1 cellular context compared by ENCODE assay signal in the genomic region with DNA sequence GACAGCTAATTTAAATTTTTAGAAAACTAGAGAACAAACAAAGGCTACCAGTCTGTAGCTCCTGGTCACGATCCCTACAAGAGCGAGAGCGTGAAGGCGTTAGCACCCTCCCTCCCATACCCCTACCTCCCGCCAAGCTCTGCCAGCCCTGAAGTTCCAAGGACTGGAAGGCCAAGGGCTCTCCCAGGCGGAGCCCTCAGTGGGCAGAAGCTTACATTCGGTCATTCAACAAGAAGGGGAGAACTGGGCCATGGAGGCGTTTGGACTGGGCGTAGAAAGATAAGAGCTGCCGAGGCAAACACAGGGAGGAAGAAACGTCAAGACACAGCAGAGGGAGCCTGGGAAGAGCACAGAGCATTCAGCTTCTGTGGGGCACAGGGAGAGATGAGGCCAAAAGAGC.
TF ChIP-seq lines count a peak whose summit lies in the region.

No MANE protein-coding gene starts in this region.

TF ChIP-seq in WTC11, 78 proteins besides CTCF, POLR2A, EP300 and RAD21:
- TF ChIP-seq ZNF512 (CRISPR knock-in tag; IDR thresholded peaks at IDR 0.05; ENCODE audit: borderline replicate concordance) (no peak), FOXP1 (CRISPR knock-in tag; IDR thresholded peaks at IDR 0.05; ENCODE audit: borderline replicate concordance) (no peak), RELA (CRISPR knock-in tag; IDR thresholded peaks at IDR 0.05; ENCODE audit: borderline replicate concordance) (no peak), FOXK1 (CRISPR knock-in tag; IDR thresholded peaks at IDR 0.05) (no peak), ZBTB21 (CRISPR knock-in tag; IDR thresholded peaks at IDR 0.05; ENCODE audit: borderline replicate concordance) (no peak), ESRRA (CRISPR knock-in tag; IDR thresholded peaks at IDR 0.05; ENCODE audit: borderline replicate concordance) (no peak), ZNF423 (CRISPR knock-in tag; IDR thresholded peaks at IDR 0.05) (no peak), SP1 (CRISPR knock-in tag; conservative IDR thresholded peaks at IDR 0.05) (no peak)
- TF ChIP-seq, protein P1, sequence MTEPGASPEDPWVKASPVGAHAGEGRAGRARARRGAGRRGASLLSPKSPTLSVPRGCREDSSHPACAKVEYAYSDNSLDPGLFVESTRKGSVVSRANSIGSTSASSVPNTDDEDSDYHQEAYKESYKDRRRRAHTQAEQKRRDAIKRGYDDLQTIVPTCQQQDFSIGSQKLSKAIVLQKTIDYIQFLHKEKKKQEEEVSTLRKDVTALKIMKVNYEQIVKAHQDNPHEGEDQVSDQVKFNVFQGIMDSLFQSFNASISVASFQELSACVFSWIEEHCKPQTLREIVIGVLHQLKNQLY (CRISPR knock-in tag; IDR thresholded peaks at IDR 0.05), result no peak
- TF ChIP-seq, protein P2, sequence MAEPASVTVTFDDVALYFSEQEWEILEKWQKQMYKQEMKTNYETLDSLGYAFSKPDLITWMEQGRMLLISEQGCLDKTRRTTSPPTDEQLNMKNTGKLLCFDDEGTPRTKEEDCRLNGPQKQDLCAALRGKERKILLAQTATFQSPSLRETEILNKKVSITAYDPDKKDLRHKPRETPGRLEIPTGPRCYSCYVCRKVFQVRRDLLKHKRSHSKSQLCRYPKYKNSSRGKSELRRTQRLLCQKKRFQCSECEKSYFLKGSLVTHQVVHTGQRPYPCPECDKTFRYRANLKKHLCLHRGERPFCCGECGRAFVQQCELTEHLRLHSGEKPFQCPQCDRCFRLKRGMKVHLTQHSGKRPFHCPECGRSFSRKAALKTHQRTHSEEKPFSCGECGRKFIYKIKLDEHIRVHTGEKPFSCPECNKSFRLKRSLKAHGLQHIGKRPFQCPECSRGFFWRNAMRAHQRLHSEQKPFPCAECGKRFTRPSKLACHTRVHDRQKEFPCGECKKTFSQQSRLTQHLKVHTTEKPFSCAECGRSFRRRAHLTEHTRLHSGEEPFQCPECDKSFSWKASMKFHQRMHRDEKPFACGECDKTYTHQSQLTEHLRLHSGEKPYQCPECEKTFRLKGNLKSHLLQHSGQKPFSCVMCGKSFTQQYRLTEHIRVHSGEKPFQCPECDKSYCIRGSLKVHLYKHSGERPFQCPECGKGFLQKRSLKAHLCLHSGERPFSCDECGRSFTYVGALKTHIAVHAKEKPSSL (CRISPR knock-in tag; conservative IDR thresholded peaks at IDR 0.05), result no peak
